ENCODE assay signal across 1 cellular context in the genomic region with DNA sequence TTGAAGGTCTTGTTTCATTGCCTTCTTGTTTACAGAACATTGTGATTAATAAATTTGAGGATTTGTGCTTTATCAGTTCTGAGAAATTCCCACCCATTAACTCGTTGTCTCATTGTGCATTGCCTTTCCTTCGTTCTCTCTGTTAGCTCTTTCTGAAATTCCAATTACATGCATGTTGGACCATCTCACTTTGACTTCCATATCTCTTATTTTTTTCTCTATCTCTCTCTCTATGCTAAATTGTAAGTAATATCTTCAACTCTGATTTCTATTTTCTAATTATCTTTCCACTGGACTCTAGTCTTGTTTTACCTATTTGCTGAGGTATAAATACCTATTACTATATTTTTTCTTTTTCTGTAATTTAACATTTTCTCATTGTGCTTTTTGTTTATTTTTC.
TF ChIP-seq lines count a peak whose summit lies in the region.

No MANE protein-coding gene starts in this region.

TF ChIP-seq in GM12878, 131 proteins besides CTCF, POLR2A, EP300 and RAD21 (continued from another document):
- TF ChIP-seq, protein P1, sequence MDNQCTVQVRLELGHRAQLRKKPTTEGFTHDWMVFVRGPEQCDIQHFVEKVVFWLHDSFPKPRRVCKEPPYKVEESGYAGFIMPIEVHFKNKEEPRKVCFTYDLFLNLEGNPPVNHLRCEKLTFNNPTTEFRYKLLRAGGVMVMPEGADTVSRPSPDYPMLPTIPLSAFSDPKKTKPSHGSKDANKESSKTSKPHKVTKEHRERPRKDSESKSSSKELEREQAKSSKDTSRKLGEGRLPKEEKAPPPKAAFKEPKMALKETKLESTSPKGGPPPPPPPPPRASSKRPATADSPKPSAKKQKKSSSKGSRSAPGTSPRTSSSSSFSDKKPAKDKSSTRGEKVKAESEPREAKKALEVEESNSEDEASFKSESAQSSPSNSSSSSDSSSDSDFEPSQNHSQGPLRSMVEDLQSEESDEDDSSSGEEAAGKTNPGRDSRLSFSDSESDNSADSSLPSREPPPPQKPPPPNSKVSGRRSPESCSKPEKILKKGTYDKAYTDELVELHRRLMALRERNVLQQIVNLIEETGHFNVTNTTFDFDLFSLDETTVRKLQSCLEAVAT (IDR thresholded peaks at IDR 0.05) = no peak
